ENCODE assay signal across 20 cellular contexts in the genomic region with DNA sequence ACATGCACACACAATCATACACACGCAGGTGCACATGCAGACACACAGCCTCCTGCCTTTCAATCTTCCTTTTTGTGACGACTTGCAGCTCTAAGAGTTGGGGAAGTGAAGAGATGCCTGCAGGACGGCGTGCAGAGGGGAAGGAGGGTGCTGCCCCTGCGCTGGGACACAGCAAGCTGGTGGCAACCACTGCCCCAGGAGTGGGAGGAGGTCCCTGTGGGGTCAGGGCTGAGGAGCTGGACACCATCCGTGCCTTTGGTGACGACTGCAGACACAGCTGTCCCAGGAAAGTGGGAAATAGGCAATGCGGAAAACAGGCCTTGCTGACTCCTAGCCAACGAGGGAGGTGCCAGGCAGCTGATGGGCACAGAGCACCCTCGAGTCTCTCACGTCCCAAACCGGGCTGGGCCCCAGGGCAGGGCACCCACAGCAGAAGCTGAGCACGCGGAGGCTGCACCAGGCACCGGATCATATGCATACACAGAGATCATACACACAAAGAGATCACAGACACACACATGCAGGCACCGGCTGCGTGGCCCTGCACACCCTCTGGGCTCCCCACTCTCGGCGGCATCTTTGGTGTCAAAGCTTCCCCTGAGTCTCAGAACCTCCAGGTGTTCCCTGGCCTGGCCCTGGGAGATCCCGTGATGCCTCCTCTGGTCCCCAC.
DNase-seq lines count a peak whose midpoint lies in the region; ATAC-seq, FAIRE-seq and TF ChIP-seq lines count a peak whose summit lies in the region.
"Had no signal": no experiment of that assay in that cellular context is flagged by ENCODE, and none has a peak within 500 bp of the region (broad histone marks: within the 10 kb centered on the region; RNA-seq: fewer than 3 reads in every experiment).

No MANE protein-coding gene starts in this region.

- H2BK15ac ChIP-seq in H9 (ENCODE audit: low read depth, low read length) = no peak overlapping the region
- no peak overlapping the region for H2BK15ac ChIP-seq in H1 (ENCODE audit: low read length)

- H3K4me1 ChIP-seq in BLaER1 treated with 17β-estradiol and CSF1 and Interleukin-3, amounts not matched to agents 10 nM and 100 nM = peaks cover 19 to 82% (median 70%) of the 10 kb centered on the region in 10 experiments
- H3K4me1 ChIP-seq in H9 (ENCODE audit: insufficient read depth, low read length) (no peaks in the 10 kb centered on the region), H1 (replicated peaks in 1 of 4; ENCODE audit: control insufficient read depth in 3 of 4, insufficient read depth in 4 of 4, low read length in 3 of 4) (peaks cover 0 to 5% (median under 1%) of the 10 kb centered on the region in 4 experiments; a peak in 2 of 7 replicates), osteoblast (ENCODE audit: insufficient read depth, low read length) (peaks cover 12% of the 10 kb centered on the region)

- no peaks in the 10 kb centered on the region for H3K36me3 ChIP-seq in BLaER1 treated with 17β-estradiol and CSF1 and Interleukin-3, amounts not matched to agents 10 nM and 100 nM
- no peaks in the 10 kb centered on the region; a peak in 1 of 8 replicates for H3K36me3 ChIP-seq in H1 (ENCODE audit: control insufficient read depth in 2 of 4, insufficient read depth in 4 of 4, low read length in 3 of 4)
- no peaks in the 10 kb centered on the region for H3K36me3 ChIP-seq in osteoblast (ENCODE audit: insufficient read depth, low read length)

- TF ChIP-seq CTCF in H9 (conservative IDR thresholded peaks at IDR 0.05) = no peak
- no peak for TF ChIP-seq CTCF in H1 (IDR thresholded peaks at IDR 0.05; ENCODE audit: control extremely low read depth in 1 of 3, insufficient read depth in 1 of 3, low read depth in 1 of 3, low read length in 3 of 3)
- TF ChIP-seq CTCF in osteoblast (IDR thresholded peaks at IDR 0.05; ENCODE audit: extremely low read depth, low read depth, low read length) = no peak

- H2BK20ac ChIP-seq in H9 (ENCODE audit: low read depth, low read length, poor library complexity, severe bottlenecking) (no peak overlapping the region), H1 (ENCODE audit: low read length) (no peak overlapping the region)

- H3K23me2 ChIP-seq in H9 (ENCODE audit: insufficient read length, low read depth, low read length, poor library complexity, severe bottlenecking) = no peaks in the 10 kb centered on the region
- peaks cover 16% of the 10 kb centered on the region for H3K23me2 ChIP-seq in H1 (ENCODE audit: low read depth, low read length)

- WGBS in H9 (ENCODE audit: extremely low coverage, insufficient read length, low lambda C conversion rate) = no CpG with 5 or more reads among the region's 20 CpGs
- 87% methylated on average over 20 of the region's 20 CpGs; no CpG with 5 or more reads in 1 of the 2 experiments for WGBS in H1 (ENCODE audit: extremely low coverage in 1 of 2, insufficient coverage in 1 of 2, insufficient read length in 1 of 2, insufficient replicate concordance in 2 of 2, low coverage in 1 of 2, low lambda C conversion rate in 2 of 2, missing lambda C conversion rate in 1 of 2), 2 experiments

- H2AK5ac ChIP-seq in H9 (ENCODE audit: insufficient read length, low read length) (no peak overlapping the region), H1 (ENCODE audit: low read depth, low read length) (no peak overlapping the region)

- H4K20me1 ChIP-seq in BLaER1 treated with 17β-estradiol and CSF1 and Interleukin-3, amounts not matched to agents 10 nM and 100 nM = peaks cover 0 to 28% (median 3%) of the 10 kb centered on the region in 11 experiments; a peak in 6 of 22 replicates
- H4K20me1 ChIP-seq in H9 (ENCODE audit: control insufficient read depth, insufficient read depth, insufficient read length) (no peaks in the 10 kb centered on the region), H1 (replicated peaks in 1 of 2; ENCODE audit: control insufficient read depth in 1 of 2, insufficient read depth in 2 of 2, low read length in 2 of 2) (peaks cover 0 to 11% of the 10 kb centered on the region in 2 experiments), osteoblast (ENCODE audit: insufficient read depth, low read length) (peaks cover 3% of the 10 kb centered on the region)

- H3K23ac ChIP-seq in H9 (ENCODE audit: insufficient read length, low read depth, low read length) = no peak overlapping the region
- no peak overlapping the region for H3K23ac ChIP-seq in H1 (ENCODE audit: insufficient read length)

- H2BK5ac ChIP-seq in H9 (ENCODE audit: insufficient read length, low read length) (no peak overlapping the region), H1 (ENCODE audit: low read depth, low read length) (no peak overlapping the region)

- no peak overlapping the region for H3K4me3 Mint-ChIP-seq in H9

- H4K8ac ChIP-seq in H9 (replicated peaks; ENCODE audit: insufficient read length, low read depth, low read length) (no peak overlapping the region), H1 (ENCODE audit: extremely low read depth, insufficient read depth, low read length) (no peak overlapping the region)

- H3K27me3 Mint-ChIP-seq in H9 (ENCODE audit: low read depth) = no peaks in the 10 kb centered on the region

- no peak overlapping the region for H2BK120ac ChIP-seq in H9 (ENCODE audit: low read depth, low read length, poor library complexity, severe bottlenecking)
- H2BK120ac ChIP-seq in H1 (replicated peaks; ENCODE audit: low read depth, low read length) = no peak overlapping the region

- 0 out of 22 replicates have a peak, but pooled peaks cover 0 to 4% (median 0%) of the 10 kb centered on the region in 11 experiments for H3K9me3 ChIP-seq in BLaER1 treated with 17β-estradiol and CSF1 and Interleukin-3, amounts not matched to agents 10 nM and 100 nM (replicated peaks in 1 of 11)
- H3K9me3 ChIP-seq in H9 (ENCODE audit: control insufficient read depth, low read depth, low read length) (no peaks in the 10 kb centered on the region), H1 (ENCODE audit: insufficient read depth in 2 of 2, low read depth in 1 of 2, low read length in 1 of 2) (peaks cover 0 to 3% of the 10 kb centered on the region in 2 experiments; a peak in 1 of 4 replicates), osteoblast (ENCODE audit: low read depth, low read length) (no peaks in the 10 kb centered on the region)

- H3K56ac ChIP-seq in H9 (ENCODE audit: insufficient read length, low read depth, low read length) = no peak overlapping the region
- H3K56ac ChIP-seq in H1 (replicated peaks; ENCODE audit: insufficient read length, low read depth, low read length) = no peak overlapping the region

- no peak for ATAC-seq in left lobe of liver

- H4K5ac ChIP-seq in H9 (ENCODE audit: insufficient read length, low read depth, low read length) = no peak overlapping the region
- H4K5ac ChIP-seq in H1 (ENCODE audit: insufficient read length, low read depth, low read length) = no peak overlapping the region

- no peaks in the 10 kb centered on the region for H3K9me3 Mint-ChIP-seq in H9

- no peak overlapping the region for H2AFZ ChIP-seq in H9 (ENCODE audit: low read length)
- H2AFZ ChIP-seq in H1 (ENCODE audit: low read length) = no peak overlapping the region
- no peak overlapping the region for H2AFZ ChIP-seq in osteoblast (ENCODE audit: low read length)

- TF ChIP-seq EP300 in H1 (IDR thresholded peaks at IDR 0.05; ENCODE audit: borderline replicate concordance in 1 of 2, low read depth in 2 of 2, low read length in 2 of 2) = no peak

- no peak for TF ChIP-seq RAD21 in H1 (IDR thresholded peaks at IDR 0.05 in 1 of 2, conservative IDR thresholded peaks at IDR 0.05 in 1 of 2; ENCODE audit: low read depth in 2 of 2, low read length in 2 of 2)

- POLR2A ChIA-PET in H1 (lab: Charles Lee; ENCODE audit: partially characterized antibody) = interaction anchor here (0.9 to 2.2 kb wide), 6 partner anchors 9 to 153 kb away, joined by 3 to 13 read pairs (median 4); no protein-coding TSS in a partner anchor

- H3K4me3 ChIP-seq in BLaER1 treated with 17β-estradiol and CSF1 and Interleukin-3, amounts not matched to agents 10 nM and 100 nM = no peak overlapping the region
- H3K4me3 ChIP-seq in H1 (ENCODE audit: extremely low read depth in 1 of 4, insufficient read depth in 2 of 4, low read depth in 3 of 4, low read length in 4 of 4) (no peak overlapping the region), osteoblast (ENCODE audit: insufficient read depth, low read length) (no peak overlapping the region)

- H3K27me3 ChIP-seq in BLaER1 treated with 17β-estradiol and CSF1 and Interleukin-3, amounts not matched to agents 10 nM and 100 nM = peaks cover 0 to 32% (median 0%) of the 10 kb centered on the region in 11 experiments; a peak in 6 of 22 replicates
- H3K27me3 ChIP-seq in H9 (ENCODE audit: insufficient read depth, low read length) = no peaks in the 10 kb centered on the region
- no peaks in the 10 kb centered on the region for H3K27me3 ChIP-seq in H1 (replicated peaks in 1 of 4; ENCODE audit: control insufficient read depth in 3 of 4, extremely low read depth in 1 of 4, insufficient read depth in 3 of 4, low read length in 3 of 4)
- H3K27me3 ChIP-seq in osteoblast (ENCODE audit: insufficient read depth, low read length) = peaks cover 22% of the 10 kb centered on the region

- no peak for FAIRE-seq in H1 (lab: Jason Lieb, UNC)
- FAIRE-seq: D721Med, RCC 7860 had no signal

- H3K79me2 ChIP-seq in H9 (ENCODE audit: insufficient read depth, low read length) = no peaks in the 10 kb centered on the region; the same call in 1 of the 2 replicates
- no peaks in the 10 kb centered on the region for H3K79me2 ChIP-seq in H1 (ENCODE audit: control insufficient read depth in 1 of 2, insufficient read depth in 2 of 2, low read length in 2 of 2)
- no peaks in the 10 kb centered on the region for H3K79me2 ChIP-seq in osteoblast (ENCODE audit: insufficient read depth, low read length)

- H3K79me1 ChIP-seq in H9 (ENCODE audit: insufficient read depth, low read depth, low read length, poor library complexity, severe bottlenecking) (no peaks in the 10 kb centered on the region), H1 (ENCODE audit: low read depth, low read length) (peaks cover 3% of the 10 kb centered on the region)

- H3K14ac ChIP-seq in H9 (ENCODE audit: insufficient read depth, low read length) (no peak overlapping the region; the same call in 1 of the 2 replicates), H1 (ENCODE audit: insufficient read length) (no peak overlapping the region)

- H3K36me3 Mint-ChIP-seq in H9 (ENCODE audit: insufficient read depth in 1 of 3, low read depth in 3 of 3) = no peaks in the 10 kb centered on the region

- no peak overlapping the region for H3K27ac Mint-ChIP-seq in H9

- no peak overlapping the region for H3T11ph ChIP-seq in H9 (ENCODE audit: low read length)

- CTCF ChIA-PET in H1 (lab: Charles Lee; ENCODE audit: partially characterized antibody) = interaction anchor here (0.9 to 1.9 kb wide), 7 partner anchors 9 to 80 kb away, joined by 3 to 7 read pairs (median 4); no protein-coding TSS in a partner anchor

- TF ChIP-seq POLR2A in H1 (IDR thresholded peaks at IDR 0.05; ENCODE audit: control extremely low read depth in 1 of 2, low read depth in 2 of 2, low read length in 2 of 2) = no peak

- H3K4ac ChIP-seq in H9 (ENCODE audit: low read depth, low read length) (no peak overlapping the region), H1 (replicated peaks; ENCODE audit: insufficient read length, low read depth, low read length) (peak overlapping the region; percentile 53)

- H3K27ac ChIP-seq in BLaER1 treated with 17β-estradiol and CSF1 and Interleukin-3, amounts not matched to agents 10 nM and 100 nM = no peak overlapping the region
- H3K27ac ChIP-seq in H9 (ENCODE audit: insufficient read length, low read depth, low read length) = no peak overlapping the region
- no peak overlapping the region for H3K27ac ChIP-seq in H1 (ENCODE audit: low read depth, low read length)
- H3K27ac ChIP-seq in osteoblast (ENCODE audit: low read depth, low read length) = no peak overlapping the region

- DNase-seq in H9 (peak; percentile 19), H1 (ENCODE audit: low read depth in 1 of 2, low spot score in 2 of 2) (no peak), osteoblast (ENCODE audit: insufficient read length, low spot score, missing footprints) (peak; percentile 52), left lobe of liver (ENCODE audit: low spot score) (no peak), AG20443 (ENCODE audit: low spot score) (no peak)
- DNase-seq in effector CD8-positive, alpha-beta T cell (lab: John Stamatoyannopoulos, UW) = no peak
- DNase-seq: C1 segment of cervical spinal cord, EL, GF-D8, GOT3, Karpas-422, MV-4-11, NCI-H1105 treated with DMSO at 0.1 percent for 48 hours, NCI-H2029 treated with DMSO at 0.1 percent for 48 hours, NCI-H524 treated with DMSO at 0.1 percent for 48 hours, NCI-H82, Right ventricle myocardium superior had no signal

- peak overlapping the region; percentile 23 to 82 (median 67); a peak in 20 of 22 replicates for H3K4me2 ChIP-seq in BLaER1 treated with 17β-estradiol and CSF1 and Interleukin-3, amounts not matched to agents 10 nM and 100 nM
- no peak overlapping the region for H3K4me2 ChIP-seq in H9 (ENCODE audit: insufficient read depth, insufficient read length, low read length)
- no peak overlapping the region for H3K4me2 ChIP-seq in H1 (ENCODE audit: insufficient read depth in 1 of 2, low read depth in 2 of 2, low read length in 2 of 2)
- no peak overlapping the region for H3K4me2 ChIP-seq in osteoblast (ENCODE audit: insufficient read depth, low read length)

- H3K18ac ChIP-seq in H9 (ENCODE audit: insufficient read length, low read depth, low read length) (no peak overlapping the region), H1 (ENCODE audit: extremely low read depth, low read length) (no peak overlapping the region)

- H3K9ac ChIP-seq in BLaER1 treated with 17β-estradiol and CSF1 and Interleukin-3, amounts not matched to agents 10 nM and 100 nM = no peak overlapping the region
- H3K9ac ChIP-seq in H9 (ENCODE audit: extremely low read depth, insufficient read length, low read length) (no peak overlapping the region), H1 (replicated peaks in 1 of 4; ENCODE audit: extremely low read depth in 1 of 4, low read depth in 3 of 4, low read length in 3 of 4) (no peak overlapping the region)

- H4K91ac ChIP-seq in H9 (ENCODE audit: insufficient read length, low read depth, low read length) (no peak overlapping the region), H1 (replicated peaks; ENCODE audit: insufficient read length, low read length) (peak overlapping the region; percentile 84)

- H2BK12ac ChIP-seq in H9 (ENCODE audit: insufficient read length, low read depth, low read length) (no peak overlapping the region), H1 (ENCODE audit: low read depth, low read length) (0 out of 2 replicates have a peak overlapping the region, but pooled peaks have one; percentile 68)

- H3K4me1 Mint-ChIP-seq in H9 = peaks cover 2 to 9% of the 10 kb centered on the region in 2 experiments; a peak in 2 of 4 replicates

Comparison
In these comparisons a context has a peak if more than half of its experiments do, and no peak if none do; other contexts are left out.
1. H3K4me2 ChIP-seq: peak in BLaER1 treated with 17β-estradiol and CSF1 and Interleukin-3, amounts not matched to agents 10 nM and 100 nM (11 of 11); none in H9 (single experiment), H1 (0 of 2) and osteoblast (single experiment).
2. DNase-seq: peak in H9 (single experiment) and osteoblast (single experiment); none in H1 (0 of 2), effector CD8-positive, alpha-beta T cell (single experiment), left lobe of liver (single experiment) and AG20443 (single experiment).